ENCODE assay signal across 22 cellular contexts in the genomic region with DNA sequence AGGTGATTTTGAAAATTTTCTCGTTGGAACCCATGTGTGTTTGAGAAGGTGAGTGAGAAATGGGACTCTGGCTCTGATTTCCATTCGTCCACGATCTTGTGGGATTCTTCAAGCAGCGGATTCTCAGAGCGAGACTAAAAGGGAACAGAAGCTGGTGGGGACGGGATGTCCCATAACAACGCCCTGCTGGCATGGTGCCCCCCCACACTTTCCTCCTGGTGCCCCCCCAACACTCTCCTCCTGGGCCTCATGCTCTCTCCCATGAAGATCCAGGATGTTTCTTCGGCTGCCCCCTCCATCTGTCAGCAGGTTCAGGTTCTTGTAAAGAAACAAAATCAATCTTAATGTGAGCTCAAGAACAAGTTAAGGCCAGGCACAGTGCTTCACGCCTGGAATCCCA.
"Had no signal": no experiment of that assay in that cellular context is flagged by ENCODE, and none has a peak within 500 bp of the region (broad histone marks: within the 10 kb centered on the region; RNA-seq: fewer than 3 reads in every experiment).

No MANE protein-coding gene starts in this region.

- DNase-seq: colonic mucosa; cortex of kidney; effector CD8-positive, alpha-beta T cell; effector memory CD8-positive, alpha-beta T cell; endodermal cell; erythroblast; esophagus squamous epithelium; foreskin fibroblast; foreskin melanocyte; gastrocnemius medialis; glutamatergic neuron; head of caudate nucleus; heart right ventricle; hippocampal formation; left cardiac atrium; left ventricle myocardium superior; lower lobe of right lung; mesenchymal stem cell; mucosa of descending colon had no signal

- H3K36me3 ChIP-seq: colonic mucosa had no signal

- H3K9me3 ChIP-seq: colonic mucosa, esophagus squamous epithelium, gastrocnemius medialis, heart right ventricle, left lung, lower lobe of right lung, mucosa of descending colon had no signal

- H3K27me3 ChIP-seq: colonic mucosa, esophagus squamous epithelium, gastrocnemius medialis, heart right ventricle, left lung had no signal

- H3K27ac ChIP-seq: colonic mucosa, epithelial cell of prostate, esophagus squamous epithelium, gastrocnemius medialis, heart right ventricle, left lung, lower lobe of right lung had no signal

- ATAC-seq: effector memory CD8-positive, alpha-beta T cell; esophagus mucosa; gastrocnemius medialis; heart right ventricle; left cardiac atrium; left ventricle myocardium superior; mucosa of descending colon had no signal

- H3K4me1 ChIP-seq: colonic mucosa, esophagus squamous epithelium, gastrocnemius medialis, heart right ventricle, left lung, lower lobe of right lung had no signal

- H3K4me3 ChIP-seq: colonic mucosa, esophagus squamous epithelium, gastrocnemius medialis, heart right ventricle, left lung, lower lobe of right lung, mucosa of descending colon had no signal
